In genomic region chr11:68844801-68845200, GRCh38 we compare ENCODE assay signal across 23 cellular contexts. TPM values are rescaled to one million over a fixed set of nuclear protein-coding genes. Genes with fewer than 3 reads are reported as not detected.
DNase-seq lines count a peak whose midpoint lies in the region; ATAC-seq and TF ChIP-seq lines count a peak whose summit lies in the region.
"Had no signal": no experiment of that assay in that cellular context is flagged by ENCODE, and none has a peak within 500 bp of the region (broad histone marks: within the 10 kb centered on the region; RNA-seq: fewer than 3 reads in every experiment).

No MANE protein-coding gene starts in this region.

- TF ChIP-seq EP300 in gastroesophageal sphincter (IDR thresholded peaks at IDR 0.05): no peak

- peak overlapping the region; percentile 91 for H3K4me3 Mint-ChIP-seq in CD4-positive, alpha-beta T cell
- H3K4me3 Mint-ChIP-seq in natural killer cell treated with Interleukin-12 subunit alpha and Interleukin-12 subunit beta and Interleukin-15 and Interleukin-18, amount 100 ng/mL, for 72 hours: peak overlapping the region; percentile 87

- H3K4me3 ChIP-seq in PC-3 (ENCODE audit: low read length) (no peak overlapping the region), gastroesophageal sphincter (no peak overlapping the region)

- POLR2A ChIA-PET in CD4-positive, alpha-beta T cell (lab: Charles Lee): interaction anchor here (0.7 to 1.5 kb wide), 3 partner anchors 8 to 573 kb away, joined by 3 to 6 read pairs (median 3); partner anchors contain the start of gene C11orf24
- POLR2A ChIA-PET in PC-3 (lab: Charles Lee; ENCODE audit: unreplicated experiment): no interaction called here

- 0 out of 2 replicates have a peak overlapping the region, but pooled peaks have one; percentile 91 for H2AFZ ChIP-seq in PC-3 (ENCODE audit: low read length)

- no peaks in the 10 kb centered on the region for H3K27me3 Mint-ChIP-seq in CD4-positive, alpha-beta T cell
- no peaks in the 10 kb centered on the region for H3K27me3 Mint-ChIP-seq in natural killer cell treated with Interleukin-12 subunit alpha and Interleukin-12 subunit beta and Interleukin-15 and Interleukin-18, amount 100 ng/mL, for 72 hours

- H3K27me3 ChIP-seq in CD4-positive, alpha-beta T cell (ENCODE audit: control insufficient read depth, insufficient read depth, low read length): no peaks in the 10 kb centered on the region
- H3K27me3 ChIP-seq in PC-3 (ENCODE audit: low read length): no peaks in the 10 kb centered on the region
- H3K27me3 ChIP-seq in gastroesophageal sphincter: no peaks in the 10 kb centered on the region
- H3K27me3 ChIP-seq: heart right ventricle, pancreas, right atrium auricular region had no signal

- H3K36me3 Mint-ChIP-seq in CD4-positive, alpha-beta T cell (ENCODE audit: low read depth): peaks cover 5% of the 10 kb centered on the region
- no peaks in the 10 kb centered on the region for H3K36me3 Mint-ChIP-seq in natural killer cell treated with Interleukin-12 subunit alpha and Interleukin-12 subunit beta and Interleukin-15 and Interleukin-18, amount 100 ng/mL, for 72 hours

- BruUV-seq in PC-3 (replicated peaks; lab: Mats Ljungman, UMichigan): no TSS peak

- CTCF ChIA-PET in CD4-positive, alpha-beta T cell (lab: Charles Lee): interaction anchor here (1.2 to 3.7 kb wide), 6 partner anchors 10 to 95 kb away, joined by 4 to 42 read pairs (median 7); no protein-coding TSS in a partner anchor
- CTCF ChIA-PET in PC-3 (lab: Charles Lee): no interaction called here

- no peak for TF ChIP-seq POLR2A in gastroesophageal sphincter (IDR thresholded peaks at IDR 0.05)

- no peak overlapping the region for H3K27ac ChIP-seq in CD4-positive, alpha-beta T cell (ENCODE audit: low read depth, low read length)
- no peak overlapping the region for H3K27ac ChIP-seq in PC-3 (ENCODE audit: low read length)
- peak overlapping the region in 3 of 4 donors; percentile 54 to 98 (median 95) for H3K27ac ChIP-seq in gastroesophageal sphincter
- H3K27ac ChIP-seq: foreskin keratinocyte had no signal

- H3K36me3 ChIP-seq in PC-3 (ENCODE audit: low read depth, low read length) (no peaks in the 10 kb centered on the region), gastroesophageal sphincter (no peaks in the 10 kb centered on the region)
- H3K36me3 ChIP-seq: heart right ventricle, pancreas, right atrium auricular region had no signal

- peaks cover 33% of the 10 kb centered on the region for H3K4me1 Mint-ChIP-seq in CD4-positive, alpha-beta T cell (ENCODE audit: low read depth)
- peaks cover 21 to 23% of the 10 kb centered on the region in 2 donors for H3K4me1 Mint-ChIP-seq in natural killer cell treated with Interleukin-12 subunit alpha and Interleukin-12 subunit beta and Interleukin-15 and Interleukin-18, amount 100 ng/mL, for 72 hours (ENCODE audit: low read depth in 2 of 2)

- DNase-seq in CD4-positive, alpha-beta T cell: no peak
- DNase-seq in PC-3 (no peak), AG08396 (ENCODE audit: low spot score) (no peak), SW480 (ENCODE audit: low spot score) (no peak), NAMALWA (ENCODE audit: low spot score) (no peak)
- DNase-seq in natural killer cell treated with Interleukin-12 subunit alpha and Interleukin-12 subunit beta and Interleukin-15 and Interleukin-18, amount 100 ng/mL, for 72 hours (ENCODE audit: low spot score): no peak
- DNase-seq in stimulated activated naive CD4-positive, alpha-beta T cell treated with Interleukin-2 at 50 U/mL for 16 hours (lab: John Stamatoyannopoulos, UW): no peak
- DNase-seq: activated CD4-positive, alpha-beta T cell treated with anti-CD3 and anti-CD28 coated beads for 36 hours; activated naive CD4-positive, alpha-beta T cell treated with anti-CD3 and anti-CD28 coated beads, Interleukin-2, amount 50 U/mL, for 16 hours; activated T-cell treated with anti-CD3 and anti-CD28 coated beads, Interleukin-2, amount 50 U/mL, for 48 hours; C1 segment of cervical spinal cord; endodermal cell; foreskin keratinocyte; heart right ventricle; left colon; NCI-H1436 treated with DMSO at 0.1 percent for 48 hours; SK-N-SH; stimulated activated CD4-positive, alpha-beta T cell treated with anti-CD3 and anti-CD28 coated beads, Interleukin-2, amount 100 ng/mL, for 24 hours; T-helper 17 cell had no signal

- intact Hi-C loops in CD4-positive, alpha-beta T cell (cut with DNase I, micrococcal nuclease): loop anchor here (1.0 to 10.0 kb wide), 8 partner anchors 20 to 380 kb away; partner anchors contain the start of genes IGHMBP2 (in 2 of the 2), MRPL21 (in 2 of the 2), PPP6R3 (in 1 of the 2) and TESMIN (in 1 of the 2)
- intact Hi-C loops in PC-3 (cut with micrococcal nuclease): loop anchor here (5.0 to 10.0 kb wide), 2 partner anchors 58 to 210 kb away; partner anchors contain the start of genes IGHMBP2 and MRPL21

- H3F3A ChIP-seq in PC-3 (ENCODE audit: low read length, unreplicated experiment): peaks cover 7% of the 10 kb centered on the region

- H3K4me2 ChIP-seq in PC-3 (ENCODE audit: low read length): no peak overlapping the region
- H3K4me2 ChIP-seq: SK-N-SH had no signal

- no peaks in the 10 kb centered on the region for H3K9me2 ChIP-seq in PC-3 (replicated peaks; ENCODE audit: low read length)
- H3K9me2 ChIP-seq: SK-N-SH had no signal

- no peak for ATAC-seq in CD4-positive, alpha-beta T cell (ENCODE audit: poor library complexity)
- ATAC-seq in PC-3 (no peak), gastroesophageal sphincter (no peak)
- ATAC-seq in natural killer cell treated with Interleukin-12 subunit alpha and Interleukin-12 subunit beta and Interleukin-15 and Interleukin-18, amount 100 ng/mL, for 72 hours: no peak
- ATAC-seq: activated CD4-positive, alpha-beta T cell treated with anti-CD3 and anti-CD28 coated beads for 36 hours; esophagus mucosa; T-helper 17 cell had no signal

- no peaks in the 10 kb centered on the region for H3K9me3 Mint-ChIP-seq in CD4-positive, alpha-beta T cell
- H3K9me3 Mint-ChIP-seq in natural killer cell treated with Interleukin-12 subunit alpha and Interleukin-12 subunit beta and Interleukin-15 and Interleukin-18, amount 100 ng/mL, for 72 hours: no peaks in the 10 kb centered on the region
- H3K9me3 Mint-ChIP-seq: endodermal cell had no signal

- 78 to 83% methylated on average over 1 to 6 of the region's 6 CpGs for WGBS in gastroesophageal sphincter (ENCODE audit: low coverage in 1 of 2), 2 donors

- no peak overlapping the region for H3K27ac Mint-ChIP-seq in CD4-positive, alpha-beta T cell
- H3K27ac Mint-ChIP-seq in natural killer cell treated with Interleukin-12 subunit alpha and Interleukin-12 subunit beta and Interleukin-15 and Interleukin-18, amount 100 ng/mL, for 72 hours: no peak overlapping the region
- H3K27ac Mint-ChIP-seq: endodermal cell had no signal

- no peaks in the 10 kb centered on the region for H4K20me1 ChIP-seq in PC-3 (ENCODE audit: low read length)

- no peak for TF ChIP-seq CTCF in CD4-positive, alpha-beta T cell (IDR thresholded peaks at IDR 0.05)
- TF ChIP-seq CTCF in PC-3 (conservative IDR thresholded peaks at IDR 0.05; ENCODE audit: low read depth, low read length) (no peak), gastroesophageal sphincter (IDR thresholded peaks at IDR 0.05) (no peak)

- H3K9ac ChIP-seq in PC-3 (ENCODE audit: low read length): no peak overlapping the region
- H3K9ac ChIP-seq: SK-N-SH had no signal

- H3K4me1 ChIP-seq in PC-3 (ENCODE audit: insufficient read depth, low read length): peaks cover 20% of the 10 kb centered on the region
- peaks cover 0 to 55% (median 17%) of the 10 kb centered on the region in 3 donors for H3K4me1 ChIP-seq in gastroesophageal sphincter

- H3K79me2 ChIP-seq in PC-3 (ENCODE audit: low read length): peaks cover 15% of the 10 kb centered on the region

- H3K9me3 ChIP-seq in CD4-positive, alpha-beta T cell (ENCODE audit: control insufficient read depth, low read length): no peaks in the 10 kb centered on the region
- H3K9me3 ChIP-seq in PC-3 (ENCODE audit: low read length) (no peaks in the 10 kb centered on the region), gastroesophageal sphincter (no peaks in the 10 kb centered on the region)
- H3K9me3 ChIP-seq: heart right ventricle, pancreas, right atrium auricular region, SK-N-SH had no signal

RNA-seq across cellular contexts. Expression of gene CPT1A, which starts 3.1 kb away (rescaled TPM):
- 10 to 100 TPM; 11.3 to 13.2 TPM for total RNA-seq in CD4-positive, alpha-beta T cell
- total RNA-seq in PC-3 (2014; rRNA removed) (38.1 and 53.2 TPM in 2 replicates), gastroesophageal sphincter (100 to 1,000 TPM in 1 of 4 donors, 10 to 100 TPM in 3; 33.4 to 103 (median 74.7) TPM)
- 10 to 100 TPM; 26.7 to 32.3 TPM for total RNA-seq in natural killer cell treated with Interleukin-12 subunit alpha and Interleukin-12 subunit beta and Interleukin-15 and Interleukin-18, amount 100 ng/mL, for 72 hours

RNA-seq across cellular contexts. Expression of gene MRPL21, which starts 58.8 kb away (rescaled TPM):
- 10 to 100 TPM; 47.5 to 48.0 TPM for total RNA-seq in CD4-positive, alpha-beta T cell
- total RNA-seq in PC-3 (2014; rRNA removed) (200 and 230 TPM in 2 replicates), gastroesophageal sphincter (10 to 100 TPM; 40.4 to 70.0 (median 52.8) TPM)
- total RNA-seq in natural killer cell treated with Interleukin-12 subunit alpha and Interleukin-12 subunit beta and Interleukin-15 and Interleukin-18, amount 100 ng/mL, for 72 hours: 100 to 1,000 TPM in 1 of 2 donors, 10 to 100 TPM in 1; 57.6 to 108 TPM

RNA-seq across cellular contexts. Expression of gene IGHMBP2, which starts 58.9 kb away (rescaled TPM):
- total RNA-seq in CD4-positive, alpha-beta T cell: 10 to 100 TPM; 17.5 to 18.5 TPM
- total RNA-seq in PC-3 (2014; rRNA removed): 20.5 and 22.5 TPM in 2 replicates
- 10 to 100 TPM; 20.9 to 31.8 (median 24.9) TPM for total RNA-seq in gastroesophageal sphincter
- 10 to 100 TPM; 32.8 to 62.9 TPM for total RNA-seq in natural killer cell treated with Interleukin-12 subunit alpha and Interleukin-12 subunit beta and Interleukin-15 and Interleukin-18, amount 100 ng/mL, for 72 hours

Comparison
In these comparisons a context has a peak if more than half of its experiments do, and no peak if none do; other contexts are left out.
1. H3K27ac ChIP-seq: peak in gastroesophageal sphincter (3 of 4); none in CD4-positive, alpha-beta T cell (single experiment) and PC-3 (single experiment).